7 cellular contexts compared by ENCODE assay signal in genomic region chr2:173886613-173887012, GRCh38.
"Had no signal": no experiment of that assay in that cellular context is flagged by ENCODE, and none has a peak within 500 bp of the region (broad histone marks: within the 10 kb centered on the region; RNA-seq: fewer than 3 reads in every experiment).

No MANE protein-coding gene starts in this region.

- H3K4me2 ChIP-seq: KMS-11 had no signal

- H3K4me3 Mint-ChIP-seq: IgD-negative memory B cell had no signal

- H3K9ac ChIP-seq: KMS-11 had no signal

- DNase-seq: IMR-90, KBM-7, KG1 had no signal

- H3K27ac ChIP-seq: HL-60, KMS-11 had no signal

- H3K27ac Mint-ChIP-seq: IgD-negative memory B cell had no signal

- FAIRE-seq: HTR-8/SVneo had no signal
